8 cellular contexts compared by ENCODE assay signal in the genomic region with DNA sequence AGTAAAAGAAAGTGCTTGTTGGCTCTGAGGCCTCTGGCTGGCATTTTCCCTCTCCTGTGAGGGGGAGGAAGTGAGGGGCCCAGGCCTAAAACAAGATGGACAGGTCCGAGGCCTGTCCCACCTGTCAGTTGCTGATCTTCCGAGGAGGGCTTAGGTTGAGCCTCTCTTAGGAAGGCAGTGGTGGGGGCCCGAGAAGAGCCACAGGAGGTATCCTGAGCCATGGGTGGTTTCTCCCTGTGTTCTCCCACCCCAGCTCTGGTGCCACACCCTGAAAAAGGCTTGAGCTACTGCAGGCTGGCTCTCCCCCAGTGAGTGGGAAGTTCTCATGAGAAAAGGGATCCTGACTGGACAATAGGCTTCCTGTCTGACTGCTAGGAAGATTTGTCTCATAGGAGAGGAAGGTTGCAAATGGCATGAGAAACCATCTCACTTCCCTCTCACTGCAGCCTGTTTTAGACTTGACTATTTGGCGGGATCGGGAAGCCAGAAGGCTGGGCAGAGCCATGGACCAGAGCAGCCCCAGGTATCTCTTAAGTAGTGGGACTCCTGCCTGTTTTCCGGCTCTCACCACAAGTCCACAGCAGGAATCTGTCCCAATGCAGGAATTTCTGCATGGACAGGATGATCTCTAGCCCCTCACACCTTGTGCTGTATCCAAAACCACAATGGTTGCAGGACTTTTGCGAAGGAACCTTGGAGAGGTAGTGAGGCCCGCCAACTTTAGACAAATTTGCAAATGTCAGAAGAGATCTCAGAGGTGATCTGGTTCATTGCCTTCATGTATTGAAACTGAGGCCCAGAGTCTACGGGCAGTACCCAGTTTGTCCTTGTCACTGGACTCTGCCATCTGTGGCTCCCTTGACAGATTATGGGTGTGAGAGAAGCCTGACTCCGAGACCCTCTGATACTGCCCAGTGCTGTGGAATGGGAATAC.
DNase-seq lines count a peak whose midpoint lies in the region; ATAC-seq and TF ChIP-seq lines count a peak whose summit lies in the region.

No MANE protein-coding gene starts in this region.

- no peak overlapping the region for H3K4ac ChIP-seq in H9 (ENCODE audit: low read depth, low read length)

- H2AK5ac ChIP-seq in H9 (ENCODE audit: insufficient read length, low read length) = no peak overlapping the region

- H3K18ac ChIP-seq in H9 (ENCODE audit: insufficient read length, low read depth, low read length) = no peak overlapping the region

- peak; percentile 79 for DNase-seq in mammary epithelial cell
- DNase-seq in H9 = no peak
- DNase-seq in HT-29 (ENCODE audit: low spot score) = no peak
- DNase-seq in stimulated activated CD8-positive, alpha-beta memory T cell treated with anti-CD3 and anti-CD28 coated beads, Interleukin-4, amount 100 ng/mL, for 48 hours = no peak

- no peak overlapping the region for H3T11ph ChIP-seq in H9 (ENCODE audit: low read length)

- H4K8ac ChIP-seq in H9 (replicated peaks; ENCODE audit: insufficient read length, low read depth, low read length) = no peak overlapping the region

- H2BK20ac ChIP-seq in H9 (ENCODE audit: low read depth, low read length, poor library complexity, severe bottlenecking) = no peak overlapping the region

- peak overlapping the region; percentile 14 for H3K9ac ChIP-seq in mammary epithelial cell (ENCODE audit: insufficient read depth, low read length)
- peak overlapping the region; percentile 36 for H3K9ac ChIP-seq in mucosa of stomach (ENCODE audit: low read length)
- no peak overlapping the region for H3K9ac ChIP-seq in H9 (ENCODE audit: extremely low read depth, insufficient read length, low read length)

- 49% methylated on average over 7 of the region's 10 CpGs for WGBS in mammary epithelial cell (ENCODE audit: low coverage, missing lambda C conversion rate)
- no CpG with 5 or more reads among the region's 10 CpGs for WGBS in H9 (ENCODE audit: extremely low coverage, insufficient read length, low lambda C conversion rate)

- BruUV-seq in mammary epithelial cell (replicated peaks; lab: Mats Ljungman, UMichigan) = no TSS peak

- H3K4me1 ChIP-seq in mammary epithelial cell (ENCODE audit: insufficient read depth, low read length) (peaks cover 33% of the 10 kb centered on the region), mucosa of stomach (ENCODE audit: control insufficient read depth, insufficient read depth, low read length) (peaks cover 69% of the 10 kb centered on the region), H9 (ENCODE audit: insufficient read depth, low read length) (peaks cover 12% of the 10 kb centered on the region; the same call in 1 of the 2 replicates)

- intact Hi-C loops in mammary epithelial cell (cut with micrococcal nuclease) = no loop called here

- H4K91ac ChIP-seq in H9 (ENCODE audit: insufficient read length, low read depth, low read length) = no peak overlapping the region

- H3K27me3 Mint-ChIP-seq in H9 (ENCODE audit: low read depth) = no peaks in the 10 kb centered on the region

- H3K36me3 ChIP-seq in mammary epithelial cell (ENCODE audit: insufficient read depth, low read length) = peaks cover 2% of the 10 kb centered on the region
- H3K36me3 ChIP-seq in mucosa of stomach (ENCODE audit: control insufficient read depth, insufficient read depth, low read length) = no peaks in the 10 kb centered on the region

- no peaks in the 10 kb centered on the region for H4K20me1 ChIP-seq in mammary epithelial cell (ENCODE audit: insufficient read depth, low read length)
- no peaks in the 10 kb centered on the region for H4K20me1 ChIP-seq in H9 (ENCODE audit: control insufficient read depth, insufficient read depth, insufficient read length)

- H3K4me2 ChIP-seq in mammary epithelial cell (ENCODE audit: insufficient read depth, low read depth, low read length) = peak overlapping the region; percentile 13
- no peak overlapping the region for H3K4me2 ChIP-seq in H9 (ENCODE audit: insufficient read depth, insufficient read length, low read length)

- no peak overlapping the region for H3K14ac ChIP-seq in H9 (ENCODE audit: insufficient read depth, low read length)

- H3K27ac Mint-ChIP-seq in H9 = peak overlapping the region in 1 of 3 experiments; percentile 28; a peak in 2 of 7 replicates

- no peak overlapping the region for H2BK5ac ChIP-seq in H9 (ENCODE audit: insufficient read length, low read length)

- no peaks in the 10 kb centered on the region for H3K9me3 Mint-ChIP-seq in H9

- TF ChIP-seq CTCF in C4-2B (conservative IDR thresholded peaks at IDR 0.05) = no peak
- no peak for TF ChIP-seq CTCF in mammary epithelial cell (conservative IDR thresholded peaks at IDR 0.05 in 1 of 2, IDR thresholded peaks at IDR 0.05 in 1 of 2; ENCODE audit: extremely low read depth in 1 of 2, insufficient read depth in 1 of 2, low read depth in 1 of 2, low read length in 2 of 2)
- TF ChIP-seq CTCF in H9 (conservative IDR thresholded peaks at IDR 0.05) = no peak

- H4K5ac ChIP-seq in H9 (ENCODE audit: insufficient read length, low read depth, low read length) = no peak overlapping the region

- ATAC-seq in HG02981 (IDR thresholded peaks at IDR 0.05; ENCODE audit: unreplicated experiment) = peak; percentile 21
- no peak for ATAC-seq in GM18502 (IDR thresholded peaks at IDR 0.05; ENCODE audit: poor library complexity, unreplicated experiment)

- no peak overlapping the region for H3K56ac ChIP-seq in H9 (ENCODE audit: insufficient read length, low read depth, low read length)

- no peaks in the 10 kb centered on the region for H3K23me2 ChIP-seq in H9 (ENCODE audit: insufficient read length, low read depth, low read length, poor library complexity, severe bottlenecking)

- H3K4me3 ChIP-seq in mammary epithelial cell (replicated peaks in 1 of 3; ENCODE audit: insufficient read depth in 1 of 3, low read depth in 2 of 3, low read length in 3 of 3) = no peak overlapping the region
- no peak overlapping the region for H3K4me3 ChIP-seq in mucosa of stomach (ENCODE audit: low read length)

- H2BK12ac ChIP-seq in H9 (ENCODE audit: insufficient read length, low read depth, low read length) = no peak overlapping the region

- H3K79me2 ChIP-seq in mammary epithelial cell (ENCODE audit: insufficient read depth, low read length) (peaks cover 96% of the 10 kb centered on the region), H9 (ENCODE audit: insufficient read depth, low read length) (0 out of 2 replicates have a peak, but pooled peaks cover 2% of the 10 kb centered on the region)

- peaks cover 63 to 66% of the 10 kb centered on the region in 2 experiments for H3K4me1 Mint-ChIP-seq in H9

- no peaks in the 10 kb centered on the region for H3K79me1 ChIP-seq in H9 (ENCODE audit: insufficient read depth, low read depth, low read length, poor library complexity, severe bottlenecking)

- in situ Hi-C loops in mammary epithelial cell (cut with MboI; ENCODE audit: low sequenced_read_pairs in 2 of 2) = no loop called here

- H3K9me3 ChIP-seq in mammary epithelial cell (replicated peaks; ENCODE audit: insufficient read depth, low read length) (no peaks in the 10 kb centered on the region), mucosa of stomach (ENCODE audit: control insufficient read depth, low read length) (no peaks in the 10 kb centered on the region), H9 (ENCODE audit: control insufficient read depth, low read depth, low read length) (no peaks in the 10 kb centered on the region)

- H3K4me3 Mint-ChIP-seq in H9 = no peak overlapping the region

- CTCF ChIA-PET in mammary epithelial cell (lab: Charles Lee; ENCODE audit: low non-redundant PET) = no interaction called here

- H3K27ac ChIP-seq in C4-2B (peak overlapping the region; percentile 72), mammary epithelial cell (ENCODE audit: insufficient read depth, low read depth, low read length) (peak overlapping the region; percentile 62), H9 (ENCODE audit: insufficient read length, low read depth, low read length) (no peak overlapping the region)

- no peaks in the 10 kb centered on the region for H3K36me3 Mint-ChIP-seq in H9 (ENCODE audit: insufficient read depth in 1 of 3, low read depth in 3 of 3)

- H2BK15ac ChIP-seq in H9 (ENCODE audit: low read depth, low read length) = no peak overlapping the region

- H2AFZ ChIP-seq in mammary epithelial cell (ENCODE audit: low read depth, low read length) (no peak overlapping the region), H9 (ENCODE audit: low read length) (no peak overlapping the region)

- H3K27me3 ChIP-seq in mammary epithelial cell (ENCODE audit: insufficient read depth, low read length) (no peaks in the 10 kb centered on the region), mucosa of stomach (ENCODE audit: control insufficient read depth, insufficient read depth, low read length) (no peaks in the 10 kb centered on the region), H9 (ENCODE audit: insufficient read depth, low read length) (no peaks in the 10 kb centered on the region)

- H3K23ac ChIP-seq in H9 (ENCODE audit: insufficient read length, low read depth, low read length) = no peak overlapping the region

- no peak overlapping the region for H2BK120ac ChIP-seq in H9 (ENCODE audit: low read depth, low read length, poor library complexity, severe bottlenecking)

- dilution Hi-C loops in mammary epithelial cell (cut with HindIII; ENCODE audit: low sequenced_read_pairs) = loop anchor here (5.0 kb wide), 1 partner anchor 62 kb away; no protein-coding TSS in a partner anchor
